ENCODE assay signal across 19 cellular contexts in the genomic region with DNA sequence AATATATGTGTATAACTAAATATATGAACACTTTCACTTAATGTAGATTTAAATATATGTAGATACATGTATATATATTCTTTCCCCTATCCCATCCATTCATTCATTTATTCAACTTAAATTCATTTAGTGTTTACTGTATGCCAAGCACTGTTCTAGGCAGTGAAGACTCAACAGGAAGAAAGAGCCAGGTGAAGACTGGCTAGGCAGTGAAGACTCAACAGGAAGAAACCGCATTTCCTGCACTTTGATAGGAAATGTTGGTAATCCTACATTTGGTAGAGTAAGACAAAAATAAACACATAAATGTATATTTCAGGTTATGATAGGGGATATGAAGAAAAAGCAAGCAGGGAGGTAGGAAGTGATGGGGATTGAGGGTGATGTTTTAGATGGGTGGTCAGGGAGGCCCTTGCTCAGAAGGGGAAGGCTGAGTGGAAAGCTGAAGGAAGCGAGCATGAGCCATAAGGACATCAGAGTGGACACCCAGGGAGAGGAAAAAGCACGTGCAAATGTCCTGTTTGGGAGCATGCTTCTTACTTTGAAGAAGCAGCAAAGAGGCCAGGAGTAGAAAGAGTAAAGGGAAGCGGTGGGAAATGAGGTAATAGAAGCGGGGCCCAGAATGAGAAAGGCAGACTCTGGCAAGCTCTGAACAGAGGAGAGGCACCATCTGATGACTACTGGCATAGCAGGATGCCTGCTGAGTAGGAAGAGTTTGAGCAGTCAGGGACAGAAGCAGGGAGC.
DNase-seq lines count a peak whose midpoint lies in the region; ATAC-seq and TF ChIP-seq lines count a peak whose summit lies in the region.
"Had no signal": no experiment of that assay in that cellular context is flagged by ENCODE, and none has a peak within 500 bp of the region (broad histone marks: within the 10 kb centered on the region; RNA-seq: fewer than 3 reads in every experiment).

No MANE protein-coding gene starts in this region.

- H3K36me3 ChIP-seq in heart left ventricle (no peaks in the 10 kb centered on the region), Loucy (ENCODE audit: insufficient read depth, low read length) (no peaks in the 10 kb centered on the region)
- H3K36me3 ChIP-seq: ovary, thoracic aorta had no signal

- peaks cover 8% of the 10 kb centered on the region for H3K27me3 Mint-ChIP-seq in central memory CD8-positive, alpha-beta T cell
- H3K27me3 Mint-ChIP-seq in stimulated activated naive B cell treated with anti-CD40 and anti-IgM and Interleukin-4, amounts not matched to agents 10 μg/mL and 1 μg/mL and 100 μg/mL, for 72 hours: no peaks in the 10 kb centered on the region

- TF ChIP-seq CTCF in heart left ventricle (IDR thresholded peaks at IDR 0.05) (no peak), Loucy (conservative IDR thresholded peaks at IDR 0.05; ENCODE audit: low read length) (no peak)

- H3K9ac ChIP-seq in Loucy (ENCODE audit: low read depth, low read length, poor library complexity, severe bottlenecking): peak overlapping the region; percentile 65

- H3K4me1 ChIP-seq in heart left ventricle: peaks cover 4 to 49% (median 39%) of the 10 kb centered on the region in 12 donors
- H3K4me1 ChIP-seq in right cardiac atrium (ENCODE audit: control insufficient read depth, insufficient read depth, low read length): peaks cover 11% of the 10 kb centered on the region
- H3K4me1 ChIP-seq in Loucy (ENCODE audit: insufficient read depth, low read length, poor library complexity, severe bottlenecking): peaks cover 53% of the 10 kb centered on the region

- intact Hi-C loops in heart left ventricle (cut with DNase I): loop anchor here in 5 of 10 donors (1.0 to 10.0 kb wide), 6 partner anchors 28 to 313 kb away; a partner anchor contains a TSS
- intact Hi-C loops in right cardiac atrium (cut with DNase I): loop anchor here in 1 of 4 donors (10.0 kb wide), 1 partner anchor 227 kb away; a partner anchor contains a TSS

- DNase-seq in heart left ventricle: no peak
- DNase-seq in right cardiac atrium: no peak
- DNase-seq in central memory CD8-positive, alpha-beta T cell (ENCODE audit: low spot score in 2 of 2): no peak
- DNase-seq in stimulated activated naive B cell treated with anti-CD40 and anti-IgM and Interleukin-4, amounts not matched to agents 10 μg/mL and 1 μg/mL and 100 μg/mL, for 72 hours: no peak
- no peak for DNase-seq in middle frontal gyrus (ENCODE audit: extremely low spot score, low spot score)
- DNase-seq: AML-193; amniotic stem cell; cerebellar nuclear complex; DMS79; midbrain; NCI-H187 treated with DMSO at 0.1 percent for 48 hours; PC-3; stimulated activated CD4-positive, alpha-beta T cell treated with anti-CD3 and anti-CD28 coated beads, Interleukin-4, amount 100 ng/mL, for 1 hour had no signal

- peaks cover 0 to 10% (median 2%) of the 10 kb centered on the region in 12 donors for H3K9me3 ChIP-seq in heart left ventricle
- no peaks in the 10 kb centered on the region for H3K9me3 ChIP-seq in right cardiac atrium (ENCODE audit: control insufficient read depth, low read length)
- H3K9me3 ChIP-seq in Loucy (ENCODE audit: insufficient read depth, low read depth, low read length): no peaks in the 10 kb centered on the region
- H3K9me3 ChIP-seq: ovary, thoracic aorta had no signal

- H3K27ac ChIP-seq in heart left ventricle: peak overlapping the region in 7 of 12 donors; percentile 55 to 84 (median 77)
- no peak overlapping the region for H3K27ac ChIP-seq in right cardiac atrium (ENCODE audit: low read length)
- H3K27ac ChIP-seq: thoracic aorta had no signal

- H3K36me3 Mint-ChIP-seq in central memory CD8-positive, alpha-beta T cell (ENCODE audit: insufficient read depth): peaks cover 2% of the 10 kb centered on the region
- no peaks in the 10 kb centered on the region for H3K36me3 Mint-ChIP-seq in stimulated activated naive B cell treated with anti-CD40 and anti-IgM and Interleukin-4, amounts not matched to agents 10 μg/mL and 1 μg/mL and 100 μg/mL, for 72 hours

- peaks cover 16% of the 10 kb centered on the region for H3K4me1 Mint-ChIP-seq in central memory CD8-positive, alpha-beta T cell
- H3K4me1 Mint-ChIP-seq in stimulated activated naive B cell treated with anti-CD40 and anti-IgM and Interleukin-4, amounts not matched to agents 10 μg/mL and 1 μg/mL and 100 μg/mL, for 72 hours: peaks cover 36 to 54% of the 10 kb centered on the region in 2 donors

- H3K27ac Mint-ChIP-seq in central memory CD8-positive, alpha-beta T cell (ENCODE audit: low read depth): peak overlapping the region; percentile 39
- peak overlapping the region; percentile 89 for H3K27ac Mint-ChIP-seq in stimulated activated naive B cell treated with anti-CD40 and anti-IgM and Interleukin-4, amounts not matched to agents 10 μg/mL and 1 μg/mL and 100 μg/mL, for 72 hours

- WGBS in heart left ventricle, 4 donors: 83 to 91% (median 88%) methylated on average over 5 of the region's 5 CpGs
- 83% methylated on average over 5 of the region's 5 CpGs for WGBS in right cardiac atrium

- no peaks in the 10 kb centered on the region for H3K79me2 ChIP-seq in Loucy (ENCODE audit: insufficient read depth, low read length)
- H3K79me2 ChIP-seq: hepatocyte had no signal

- H3K27me3 ChIP-seq in heart left ventricle (no peaks in the 10 kb centered on the region), right cardiac atrium (ENCODE audit: control insufficient read depth, insufficient read depth) (no peaks in the 10 kb centered on the region), Loucy (ENCODE audit: insufficient read depth, low read length, poor library complexity, severe bottlenecking) (no peaks in the 10 kb centered on the region)
- H3K27me3 ChIP-seq: hepatocyte, ovary had no signal

- H3F3A ChIP-seq in Loucy (ENCODE audit: low read depth): 0 out of 2 replicates have a peak, but pooled peaks cover 7% of the 10 kb centered on the region

- TF ChIP-seq POLR2A in heart left ventricle (IDR thresholded peaks at IDR 0.05): no peak

- H3K4me3 Mint-ChIP-seq in central memory CD8-positive, alpha-beta T cell: peak overlapping the region; percentile 3
- peak overlapping the region in 1 of 2 donors; percentile 17 for H3K4me3 Mint-ChIP-seq in stimulated activated naive B cell treated with anti-CD40 and anti-IgM and Interleukin-4, amounts not matched to agents 10 μg/mL and 1 μg/mL and 100 μg/mL, for 72 hours

- H4K20me1 ChIP-seq in Loucy (ENCODE audit: insufficient read depth, low read length, poor library complexity, severe bottlenecking): no peaks in the 10 kb centered on the region

- H3K4me3 ChIP-seq in heart left ventricle (no peak overlapping the region), right cardiac atrium (ENCODE audit: low read length) (no peak overlapping the region), Loucy (ENCODE audit: low read length, poor library complexity, severe bottlenecking) (peak overlapping the region; percentile 66)
- H3K4me3 ChIP-seq: hepatocyte, ovary, thoracic aorta had no signal

- ATAC-seq in heart left ventricle (no peak), right cardiac atrium (no peak), HG03432 (IDR thresholded peaks at IDR 0.05; ENCODE audit: unreplicated experiment) (no peak)
- no peak for ATAC-seq in central memory CD8-positive, alpha-beta T cell (replicated peaks; ENCODE audit: extremely low read depth, poor library complexity, severe bottlenecking)
- ATAC-seq in stimulated activated naive B cell treated with anti-CD40 and anti-IgM and Interleukin-4, amounts not matched to agents 10 μg/mL and 1 μg/mL and 100 μg/mL, for 72 hours (replicated peaks): no peak
- ATAC-seq: PC-3, SK-N-SH treated with all-trans-retinoic acid at 6 μM for 48 hours had no signal

- H2AFZ ChIP-seq in Loucy (ENCODE audit: low read length): no peak overlapping the region
- H2AFZ ChIP-seq: hepatocyte had no signal

- H3K4me2 ChIP-seq in Loucy (ENCODE audit: low read depth, low read length, poor library complexity, severe bottlenecking): peak overlapping the region; percentile 68

- no peaks in the 10 kb centered on the region for H3K9me3 Mint-ChIP-seq in central memory CD8-positive, alpha-beta T cell
- peaks cover 0 to 4% of the 10 kb centered on the region in 2 donors for H3K9me3 Mint-ChIP-seq in stimulated activated naive B cell treated with anti-CD40 and anti-IgM and Interleukin-4, amounts not matched to agents 10 μg/mL and 1 μg/mL and 100 μg/mL, for 72 hours

- H3K9me2 ChIP-seq in Loucy (replicated peaks; ENCODE audit: low read depth, low read length): no peaks in the 10 kb centered on the region
